In the genomic region with DNA sequence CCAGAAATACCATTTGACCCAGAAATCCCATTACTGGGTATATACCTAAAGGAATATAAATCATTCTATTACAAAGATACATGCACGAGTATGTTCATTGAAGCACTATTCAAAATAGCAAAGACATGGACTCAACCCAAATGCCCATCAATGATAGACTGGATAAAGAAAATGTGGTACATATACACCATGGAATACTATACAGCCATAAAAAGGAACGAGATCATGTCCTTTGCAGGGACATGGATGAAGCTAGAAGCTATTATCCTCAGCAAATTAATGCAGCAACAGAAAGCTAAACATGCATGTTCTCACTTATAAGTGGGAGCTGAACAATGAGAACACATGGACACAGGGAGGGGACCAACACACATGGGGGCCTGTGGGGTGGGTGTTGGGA, we compare ENCODE assay signal across 1 cellular context.
TF ChIP-seq lines count a peak whose summit lies in the region.

No MANE protein-coding gene starts in this region.

TF ChIP-seq in HEK293, 187 proteins besides CTCF, POLR2A, EP300 and RAD21:
- TF ChIP-seq ZNF146 (tag by site-specific recombination; IDR thresholded peaks at IDR 0.05) = peak; percentile 100
- TF ChIP-seq, protein P1, sequence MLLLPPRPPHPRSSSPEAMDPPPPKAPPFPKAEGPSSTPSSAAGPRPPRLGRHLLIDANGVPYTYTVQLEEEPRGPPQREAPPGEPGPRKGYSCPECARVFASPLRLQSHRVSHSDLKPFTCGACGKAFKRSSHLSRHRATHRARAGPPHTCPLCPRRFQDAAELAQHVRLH (tag by site-specific recombination; IDR thresholded peaks at IDR 0.05) = peak; percentile 84
